In genomic region chr10:111650088-111650487, GRCh38 we compare ENCODE assay signal across 24 cellular contexts.
A peak's percentile ranks its signal among the peaks of the same experiment; 100 is the strongest.
DNase-seq lines count a peak whose midpoint lies in the region; TF ChIP-seq lines count a peak whose summit lies in the region.
"Had no signal": no experiment of that assay in that cellular context is flagged by ENCODE, and none has a peak within 500 bp of the region (broad histone marks: within the 10 kb centered on the region; RNA-seq: fewer than 3 reads in every experiment).

No MANE protein-coding gene starts in this region.

- no peaks in the 10 kb centered on the region for H3K36me3 ChIP-seq in iPS DF 6.9 (ENCODE audit: control insufficient read depth, insufficient read depth, low read length)
- H3K36me3 ChIP-seq: prostate gland, thyroid gland, vagina had no signal

- no peak overlapping the region for H3K4me3 Mint-ChIP-seq in osteocyte (ENCODE audit: unreplicated experiment)
- H3K4me3 Mint-ChIP-seq: CD4-positive, alpha-beta T cell; effector memory CD8-positive, alpha-beta T cell had no signal

- DNase-seq in activated CD4-positive, alpha-beta T cell treated with anti-CD3 and anti-CD28 coated beads for 48 hours, result peak; percentile 4
- no peak for DNase-seq in activated CD4-positive, alpha-beta T cell treated with anti-CD3 and anti-CD28 coated beads for 1 hour
- no peak for DNase-seq in GM12864 (ENCODE audit: low read depth)
- peak; percentile 11 for DNase-seq in NB4 (ENCODE audit: low read depth)
- DNase-seq in iPS DF 6.9 (ENCODE audit: low read depth, low spot score), result peak; percentile 7
- DNase-seq in NCI-H1417 (lab: John Stamatoyannopoulos, UW), result no peak
- no peak for DNase-seq in posterior vena cava (ENCODE audit: low spot score)
- no peak for DNase-seq in osteocyte (ENCODE audit: extremely low spot score, unreplicated experiment)
- DNase-seq: AML-193; caudate nucleus; CD4-positive, alpha-beta T cell; cortex of kidney; effector memory CD8-positive, alpha-beta T cell; EL; erythroblast; NCI-H2029 treated with DMSO at 0.1 percent for 48 hours; NCI-H345; SIG-M5; stimulated activated CD4-positive, alpha-beta T cell treated with anti-CD3 and anti-CD28 coated beads, Interleukin-4, amount 100 ng/mL, for 1 hour; thyroid gland had no signal

- H3K4me3 ChIP-seq in GM12864 (ENCODE audit: low read depth, low read length) (no peak overlapping the region), NB4 (ENCODE audit: low read depth, low read length) (no peak overlapping the region), iPS DF 6.9 (ENCODE audit: low read length) (no peak overlapping the region)
- H3K4me3 ChIP-seq: A549, K562, prostate gland, thyroid gland, vagina had no signal

- no peaks in the 10 kb centered on the region for H3K4me1 Mint-ChIP-seq in osteocyte (ENCODE audit: unreplicated experiment)

- no peak for TF ChIP-seq POLR2A in NB4 (IDR thresholded peaks at IDR 0.05; ENCODE audit: extremely low read depth, insufficient read length)

- TF ChIP-seq CTCF in GM12864 (IDR thresholded peaks at IDR 0.05; ENCODE audit: low read depth, low read length, missing control alignments) (peak; percentile 36), NB4 (IDR thresholded peaks at IDR 0.05; ENCODE audit: low read depth, low read length) (peak; percentile 15), osteocyte (IDR thresholded peaks at IDR 0.05) (no peak)

- H3K27ac ChIP-seq in iPS DF 6.9 (ENCODE audit: low read length), result no peak overlapping the region
- H3K27ac ChIP-seq: A549, prostate gland, thyroid gland, vagina had no signal

- H3K4me1 ChIP-seq in iPS DF 6.9 (ENCODE audit: control insufficient read depth, insufficient read depth, low read length), result no peaks in the 10 kb centered on the region
- H3K4me1 ChIP-seq: A549, prostate gland, thyroid gland had no signal

- peaks cover 54% of the 10 kb centered on the region for H3K9me3 Mint-ChIP-seq in osteocyte (ENCODE audit: unreplicated experiment)

- no peaks in the 10 kb centered on the region for H3K27me3 ChIP-seq in iPS DF 6.9 (ENCODE audit: control insufficient read depth, insufficient read depth, low read length)
- H3K27me3 ChIP-seq: thyroid gland, vagina had no signal

- intact Hi-C loops in posterior vena cava (cut with DNase I), result no loop called here

- H3K27me3 Mint-ChIP-seq in osteocyte (ENCODE audit: unreplicated experiment), result no peaks in the 10 kb centered on the region
- H3K27me3 Mint-ChIP-seq: CD4-positive, alpha-beta T cell had no signal

- no peaks in the 10 kb centered on the region; the same call in 1 of the 2 replicates for H3K9me3 ChIP-seq in iPS DF 6.9 (ENCODE audit: control insufficient read depth, insufficient read depth, low read length)
- H3K9me3 ChIP-seq: A549, prostate gland, thyroid gland had no signal

- H3K27ac Mint-ChIP-seq in osteocyte (ENCODE audit: unreplicated experiment), result no peak overlapping the region
- H3K27ac Mint-ChIP-seq: CD4-positive, alpha-beta T cell; effector memory CD8-positive, alpha-beta T cell had no signal

- H3K36me3 Mint-ChIP-seq in osteocyte (ENCODE audit: unreplicated experiment), result no peaks in the 10 kb centered on the region

- no CpG with 5 or more reads among the region's 2 CpGs for WGBS in iPS DF 6.9 (ENCODE audit: insufficient coverage, insufficient read length)

Comparison
In these comparisons a context has a peak if more than half of its experiments do, and no peak if none do; other contexts are left out.
1. DNase-seq: peak in activated CD4-positive, alpha-beta T cell treated with anti-CD3 and anti-CD28 coated beads for 48 hours (single experiment), NB4 (single experiment) and iPS DF 6.9 (single experiment); none in activated CD4-positive, alpha-beta T cell treated with anti-CD3 and anti-CD28 coated beads for 1 hour (single experiment), GM12864 (single experiment), NCI-H1417 (0 of 3), posterior vena cava (single experiment) and osteocyte (single experiment).